Comparison of ENCODE assay signal across 29 cellular contexts in the genomic region with DNA sequence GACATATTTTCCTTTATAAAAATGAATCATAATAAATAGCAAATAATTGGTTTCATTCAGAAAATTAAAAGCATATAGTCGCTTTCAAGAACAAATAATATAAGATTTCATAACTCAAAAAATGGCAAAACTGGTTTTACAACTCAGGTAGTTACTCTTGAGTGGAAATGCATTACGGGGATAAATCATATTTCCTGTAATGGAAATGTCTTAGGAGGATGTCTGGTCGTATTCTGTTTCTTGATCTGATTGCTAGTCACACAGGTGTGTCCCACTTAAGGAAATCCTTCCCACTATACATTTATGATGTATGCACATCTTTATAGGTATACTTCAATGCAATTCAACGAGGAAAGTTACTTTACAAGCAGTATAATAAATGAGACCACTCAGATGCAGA. TPM values are rescaled to one million over a fixed set of nuclear protein-coding genes. Genes with fewer than 3 reads are reported as not detected.
"Had no signal": no experiment of that assay in that cellular context is flagged by ENCODE, and none has a peak within 500 bp of the region (broad histone marks: within the 10 kb centered on the region; RNA-seq: fewer than 3 reads in every experiment).

No MANE protein-coding gene starts in this region.

- H3K36me3 Mint-ChIP-seq: activated naive CD8-positive, alpha-beta T cell treated with anti-CD3 and anti-CD28 coated beads for 36 hours; naive thymus-derived CD4-positive, alpha-beta T cell had no signal

- H3K4me1 ChIP-seq: breast epithelium, spleen, testis had no signal

- H3K36me3 ChIP-seq: breast epithelium, lower lobe of right lung, spleen, upper lobe of left lung had no signal

- H3K9me3 Mint-ChIP-seq: activated B cell treated with CpG ODN at 0.5 μM for 24 hours; activated naive CD8-positive, alpha-beta T cell treated with anti-CD3 and anti-CD28 coated beads for 36 hours; naive thymus-derived CD4-positive, alpha-beta T cell; T-helper 1 cell treated with Interleukin-12 subunit alpha and Interleukin-12 subunit beta and Interleukin-4 antibody, amounts not matched to agents 30 μg/mL and 1 μg/mL, for 36 hours had no signal

- H3K4me1 Mint-ChIP-seq: activated B cell treated with CpG ODN at 0.5 μM for 24 hours; naive thymus-derived CD4-positive, alpha-beta T cell had no signal

- H3K4me3 ChIP-seq: breast epithelium, lower lobe of right lung, spleen, testis, upper lobe of left lung had no signal

- H3K4me3 Mint-ChIP-seq: activated B cell treated with CpG ODN at 0.5 μM for 24 hours; activated naive CD8-positive, alpha-beta T cell treated with anti-CD3 and anti-CD28 coated beads for 36 hours; naive thymus-derived CD4-positive, alpha-beta T cell; neural crest cell; T-helper 1 cell treated with Interleukin-12 subunit alpha and Interleukin-12 subunit beta and Interleukin-4 antibody, amounts not matched to agents 30 μg/mL and 1 μg/mL, for 36 hours had no signal

- H3K27ac ChIP-seq: breast epithelium, lower lobe of right lung, spleen, testis, upper lobe of left lung had no signal

- ATAC-seq: lower lobe of right lung; naive thymus-derived CD4-positive, alpha-beta T cell had no signal

- H3K27ac Mint-ChIP-seq: activated B cell treated with CpG ODN at 0.5 μM for 24 hours; activated naive CD8-positive, alpha-beta T cell treated with anti-CD3 and anti-CD28 coated beads for 36 hours; naive thymus-derived CD4-positive, alpha-beta T cell; T-helper 1 cell treated with Interleukin-12 subunit alpha and Interleukin-12 subunit beta and Interleukin-4 antibody, amounts not matched to agents 30 μg/mL and 1 μg/mL, for 36 hours had no signal

- DNase-seq: activated B cell treated with CpG ODN at 0.5 μM for 24 hours; activated CD4-positive, alpha-beta T cell treated with anti-CD3 and anti-CD28 coated beads for 4 hours; activated CD4-positive, alpha-beta T cell treated with anti-CD3 and anti-CD28 coated beads, Interleukin-2, amount 50 U/mL, for 48 hours; activated CD8-positive, alpha-beta memory T cell treated with anti-CD3 and anti-CD28 coated beads, Interleukin-2, amount 50 U/mL, for 48 hours; activated naive CD4-positive, alpha-beta T cell treated with Interleukin-2 at 50 U/mL for 16 hours; activated naive CD8-positive, alpha-beta T cell treated with anti-CD3 and anti-CD28 coated beads for 36 hours; activated T-cell treated with anti-CD3 and anti-CD28 coated beads, Interleukin-2, amount 50 U/mL, for 48 hours; cortex of kidney; foreskin fibroblast; glutamatergic neuron; hypothalamus; lower lobe of right lung; mesendoderm; naive thymus-derived CD4-positive, alpha-beta T cell; occipital lobe; posterior cingulate gyrus; spleen; stimulated activated CD4-positive, alpha-beta T cell treated with anti-CD3 and anti-CD28 coated beads, Interleukin-4, amount 100 ng/mL, for 1 hour; stimulated activated naive CD4-positive, alpha-beta T cell; T1000; testis; upper lobe of left lung had no signal

- H3K9me3 ChIP-seq: breast epithelium, lower lobe of right lung, spleen, testis, upper lobe of left lung had no signal

- H3K27me3 ChIP-seq: breast epithelium, testis, upper lobe of left lung had no signal

RNA-seq across cellular contexts. Expression of gene NRAP, which starts 20.7 kb away (rescaled TPM):
- total RNA-seq: activated B cell treated with CpG ODN at 0.5 μM for 24 hours; activated CD8-positive, alpha-beta memory T cell treated with anti-CD3 and anti-CD28 coated beads for 36 hours; activated naive CD8-positive, alpha-beta T cell treated with anti-CD3 and anti-CD28 coated beads for 36 hours; breast epithelium; epithelial cell of proximal tubule; fibroblast of lung; lower lobe of right lung; mucosa of gallbladder; naive thymus-derived CD4-positive, alpha-beta T cell; neural crest cell had no signal
- polyA plus RNA-seq: fibroblast of lung; naive thymus-derived CD4-positive, alpha-beta T cell had no signal
